Comparison of ENCODE assay signal across 6 cellular contexts in genomic region chr15:72648631-72649253, GRCh38. TPM values are rescaled to one million over a fixed set of nuclear protein-coding genes. Genes with fewer than 3 reads are reported as not detected.
"Had no signal": no experiment of that assay in that cellular context is flagged by ENCODE, and none has a peak within 500 bp of the region (broad histone marks: within the 10 kb centered on the region; RNA-seq: fewer than 3 reads in every experiment).

No MANE protein-coding gene starts in this region.

RNA-seq across cellular contexts. Expression of gene GOLGA6B, which starts 5.8 kb away (rescaled TPM):
- total RNA-seq: GM23248, H4, HepG2, HFFc6 had no signal
- polyA plus RNA-seq: GM23248, IgD-negative memory B cell had no signal

RNA-seq across cellular contexts. Expression of gene HIGD2B, which starts 37.2 kb away (rescaled TPM):
- total RNA-seq: GM23248, H4, HepG2, HFFc6, HT1080 had no signal
- polyA plus RNA-seq: GM23248, HepG2, IgD-negative memory B cell had no signal
